8 cellular contexts compared by ENCODE assay signal in genomic region chr19:7628589-7629311, GRCh38.
DNase-seq lines count a peak whose midpoint lies in the region; ATAC-seq and TF ChIP-seq lines count a peak whose summit lies in the region.

No MANE protein-coding gene starts in this region.

- H4K20me1 ChIP-seq in KMS-11 (ENCODE audit: insufficient read depth), result no peaks in the 10 kb centered on the region

- POLR2A ChIA-PET in AG04449 (lab: Yijun Ruan, JAX), result interaction anchor here (1.0 kb wide), 1 partner anchor 432 kb away, joined by 3 read pairs; no protein-coding TSS in a partner anchor

- H3K27me3 ChIP-seq in KMS-11 (ENCODE audit: insufficient read depth, low read depth) (no peaks in the 10 kb centered on the region), muscle layer of duodenum (ENCODE audit: low read depth, low read length) (no peaks in the 10 kb centered on the region)

- CTCF ChIA-PET in AG04449 (lab: Yijun Ruan, JAX), result interaction anchor here (3.6 kb wide), 1 partner anchor 24 kb away, joined by 18 read pairs; no protein-coding TSS in a partner anchor

- peak overlapping the region; percentile 99 for H3K4me3 ChIP-seq in AG04449 (ENCODE audit: low read depth, low read length)
- no peak overlapping the region for H3K4me3 ChIP-seq in KMS-11 (IDR thresholded peaks at IDR 0.05; ENCODE audit: insufficient read depth, low read depth, low read length)
- H3K4me3 ChIP-seq in choroid plexus epithelial cell (ENCODE audit: low read depth, low read length), result peak overlapping the region; percentile 97
- peak overlapping the region; percentile 95 to 100 for H3K4me3 ChIP-seq in muscle layer of duodenum (ENCODE audit: low read depth in 1 of 2, low read length in 2 of 2)

- no peak for TF ChIP-seq CTCF in AG04449 (IDR thresholded peaks at IDR 0.05; ENCODE audit: insufficient read depth, low read length, missing control alignments)
- TF ChIP-seq CTCF in KMS-11 (conservative IDR thresholded peaks at IDR 0.05; ENCODE audit: low read depth, low read length), result no peak
- TF ChIP-seq CTCF in choroid plexus epithelial cell (conservative IDR thresholded peaks at IDR 0.05; ENCODE audit: low read depth, low read length), result no peak

- peak overlapping the region; percentile 16; the same call in 1 of the 2 replicates for H3K27ac ChIP-seq in KMS-11
- H3K27ac ChIP-seq in muscle layer of duodenum (ENCODE audit: low read length), result peak overlapping the region; percentile 93

- H3K4me1 ChIP-seq in KMS-11 (ENCODE audit: low read depth, poor library complexity, severe bottlenecking) (peaks cover 12% of the 10 kb centered on the region), muscle layer of duodenum (ENCODE audit: control insufficient read depth in 1 of 2, insufficient read depth in 2 of 2, low read length in 2 of 2) (peaks cover 15 to 31% of the 10 kb centered on the region in 2 donors)

- no peak for DNase-seq in AG04449 (ENCODE audit: low read depth, low spot score)
- DNase-seq in choroid plexus epithelial cell (ENCODE audit: low read depth), result peak; percentile 5
- DNase-seq in NCI-H69 (lab: John Stamatoyannopoulos, UW), result no peak
- no peak for DNase-seq in SKM-1 (lab: John Stamatoyannopoulos, UW; ENCODE audit: unreplicated experiment)

- H3K9me3 ChIP-seq in muscle layer of duodenum (ENCODE audit: control insufficient read depth in 1 of 2, low read length in 2 of 2), result no peaks in the 10 kb centered on the region

- peak overlapping the region; percentile 61 for H3K9ac ChIP-seq in KMS-11

- peak overlapping the region; percentile 28; the same call in 1 of the 2 replicates for H2AFZ ChIP-seq in KMS-11 (ENCODE audit: low read depth)

- peaks cover 45% of the 10 kb centered on the region for H3K79me2 ChIP-seq in KMS-11 (ENCODE audit: insufficient read depth, low read depth)

- H3K4me2 ChIP-seq in KMS-11, result peak overlapping the region; percentile 90

- no peak for ATAC-seq in GM18511 (IDR thresholded peaks at IDR 0.05; ENCODE audit: unreplicated experiment)
- no peak for ATAC-seq in HG03095 (IDR thresholded peaks at IDR 0.05; ENCODE audit: unreplicated experiment)

- H3K36me3 ChIP-seq in KMS-11 (ENCODE audit: insufficient read depth), result no peaks in the 10 kb centered on the region
- H3K36me3 ChIP-seq in muscle layer of duodenum (ENCODE audit: control insufficient read depth in 1 of 2, insufficient read depth in 2 of 2, low read length in 2 of 2), result peaks cover 12 to 36% of the 10 kb centered on the region in 2 donors
